ENCODE assay signal across 8 cellular contexts in genomic region chr9:94681508-94681907, GRCh38. TPM values are rescaled to one million over a fixed set of nuclear protein-coding genes. Genes with fewer than 3 reads are reported as not detected.
DNase-seq lines count a peak whose midpoint lies in the region; ATAC-seq and TF ChIP-seq lines count a peak whose summit lies in the region.

No MANE protein-coding gene starts in this region.

- no peak overlapping the region for H3K27ac Mint-ChIP-seq in activated CD8-positive, alpha-beta T cell treated with anti-CD3 and anti-CD28 coated beads for 36 hours

- no peak overlapping the region for H3K4me3 Mint-ChIP-seq in activated CD8-positive, alpha-beta T cell treated with anti-CD3 and anti-CD28 coated beads for 36 hours

- 14 to 25% methylated on average over 7 of the region's 7 CpGs for WGBS in lung, 2 donors

- H3K27me3 Mint-ChIP-seq in activated CD8-positive, alpha-beta T cell treated with anti-CD3 and anti-CD28 coated beads for 36 hours = peaks cover 18% of the 10 kb centered on the region

- no peaks in the 10 kb centered on the region for H3K9me3 Mint-ChIP-seq in activated CD8-positive, alpha-beta T cell treated with anti-CD3 and anti-CD28 coated beads for 36 hours

- CTCF ChIA-PET in activated CD8-positive, alpha-beta T cell treated with anti-CD3 and anti-CD28 coated beads for 36 hours (lab: Charles Lee) = interaction anchor here (0.6 to 10.9 kb wide), 44 partner anchors 8 to 1636 kb away, joined by 3 to 193 read pairs (median 4); partner anchors contain the start of gene AOPEP

- intact Hi-C loops in activated CD8-positive, alpha-beta T cell treated with anti-CD3 and anti-CD28 coated beads for 36 hours (cut with micrococcal nuclease) = loop anchor here (5.0 kb wide), 1 partner anchor 446 kb away; no protein-coding TSS in a partner anchor

- POLR2A ChIA-PET in activated CD8-positive, alpha-beta T cell treated with anti-CD3 and anti-CD28 coated beads for 36 hours (lab: Charles Lee) = interaction anchor here (0.8 kb wide), 1 partner anchor 444 kb away, joined by 3 read pairs; no protein-coding TSS in a partner anchor

- DNase-seq in DMS 273 (lab: John Stamatoyannopoulos, UW; ENCODE audit: unreplicated experiment) = peak; percentile 84
- DNase-seq in NCI-H748 (lab: John Stamatoyannopoulos, UW; ENCODE audit: unreplicated experiment) = peak; percentile 83
- peak; percentile 65 for DNase-seq in activated CD8-positive, alpha-beta T cell treated with anti-CD3 and anti-CD28 coated beads for 36 hours
- peak; percentile 28 for DNase-seq in effector CD8-positive, alpha-beta T cell (lab: John Stamatoyannopoulos, UW)
- peak; percentile 76 for DNase-seq in lung (ENCODE audit: low spot score)
- peak; percentile 8 to 43 (median 24) for DNase-seq in stimulated activated CD4-positive, alpha-beta T cell treated with anti-CD3 and anti-CD28 coated beads, TNF-alpha, amount 100 ng/mL, for 24 hours (ENCODE audit: low read depth in 3 of 3)

- H3K4me1 ChIP-seq in lung (ENCODE audit: control insufficient read depth in 2 of 2, insufficient read depth in 2 of 2, low read length in 2 of 2) = no peaks in the 10 kb centered on the region

- no peaks in the 10 kb centered on the region for H3K4me1 Mint-ChIP-seq in activated CD8-positive, alpha-beta T cell treated with anti-CD3 and anti-CD28 coated beads for 36 hours (ENCODE audit: low read depth)

- ATAC-seq in HG02642 (IDR thresholded peaks at IDR 0.05; ENCODE audit: poor library complexity, unreplicated experiment) (peak; percentile 68), lung (ENCODE audit: insufficient read depth, low FRiP score) (peak; percentile 97), HG02678 (IDR thresholded peaks at IDR 0.05; ENCODE audit: unreplicated experiment) (no peak)
- ATAC-seq in activated CD8-positive, alpha-beta T cell treated with anti-CD3 and anti-CD28 coated beads for 36 hours = peak; percentile 80

- H3K27ac ChIP-seq in lung (ENCODE audit: low read depth in 1 of 2, low read length in 1 of 2) = peak overlapping the region in 1 of 2 donors; percentile 25

- H3K36me3 Mint-ChIP-seq in activated CD8-positive, alpha-beta T cell treated with anti-CD3 and anti-CD28 coated beads for 36 hours (ENCODE audit: low read depth) = no peaks in the 10 kb centered on the region

- no peaks in the 10 kb centered on the region for H3K36me3 ChIP-seq in lung (ENCODE audit: control insufficient read depth in 2 of 2, insufficient read depth in 2 of 2, low read length in 2 of 2)

- TF ChIP-seq CTCF in activated CD8-positive, alpha-beta T cell treated with anti-CD3 and anti-CD28 coated beads for 36 hours (IDR thresholded peaks at IDR 0.05) = peak; percentile 76
- peak; percentile 66 for TF ChIP-seq CTCF in lung (IDR thresholded peaks at IDR 0.05; ENCODE audit: control extremely low read depth, extremely low read depth)

- no peaks in the 10 kb centered on the region for H3K27me3 ChIP-seq in lung (ENCODE audit: control insufficient read depth, insufficient read depth)

- no peaks in the 10 kb centered on the region for H3K9me3 ChIP-seq in lung (ENCODE audit: control insufficient read depth in 2 of 2, insufficient read depth in 1 of 2, low read length in 1 of 2)

- H3K4me3 ChIP-seq in lung = no peak overlapping the region

RNA-seq across cellular contexts. Expression of gene FBP1, which starts 42.2 kb away (rescaled TPM):
- total RNA-seq in activated CD8-positive, alpha-beta T cell treated with anti-CD3 and anti-CD28 coated beads for 36 hours = 1 to 10 TPM; 1.2 to 1.4 TPM
- 100 to 1,000 TPM in 1 of 2 donors, 10 to 100 TPM in 1; 17.1 to 238 TPM for total RNA-seq in lung
- 100 to 1,000 TPM in 1 of 2 donors, 10 to 100 TPM in 1; 69.3 to 259 TPM for polyA plus RNA-seq in lung

RNA-seq across cellular contexts. Expression of gene AOPEP, which starts 45.0 kb away (rescaled TPM):
- total RNA-seq in activated CD8-positive, alpha-beta T cell treated with anti-CD3 and anti-CD28 coated beads for 36 hours = 1 to 10 TPM; 7.1 to 8.7 TPM
- 100 to 1,000 TPM in 1 of 2 donors, 10 to 100 TPM in 1; 76.9 to 121 TPM for total RNA-seq in lung
- polyA plus RNA-seq in lung = 10 to 100 TPM; 29.0 to 43.0 TPM

Comparison
In these comparisons a context has a peak if more than half of its experiments do, and no peak if none do; other contexts are left out.
1. DNase-seq: peak in every context shown above with its lines; median percentile 84 in DMS 273; 83 in NCI-H748; 76 in lung; 65 in activated CD8-positive, alpha-beta T cell treated with anti-CD3 and anti-CD28 coated beads for 36 hours; 28 in effector CD8-positive, alpha-beta T cell; 24 in stimulated activated CD4-positive, alpha-beta T cell treated with anti-CD3 and anti-CD28 coated beads, TNF-alpha, amount 100 ng/mL, for 24 hours.
2. RNA of gene FBP1, which starts 42.2 kb away (total RNA-seq): 17.1 to 238 TPM in lung; 1.2 to 1.4 TPM in activated CD8-positive, alpha-beta T cell treated with anti-CD3 and anti-CD28 coated beads for 36 hours; every median in the first group is over 4 times any median in the second.
3. RNA of gene AOPEP, which starts 45.0 kb away (total RNA-seq): 76.9 to 121 TPM in lung; 7.1 to 8.7 TPM in activated CD8-positive, alpha-beta T cell treated with anti-CD3 and anti-CD28 coated beads for 36 hours; every median in the first group is over 4 times any median in the second.